25 cellular contexts compared by ENCODE assay signal in genomic region chr7:2657208-2657607, GRCh38. TPM values are rescaled to one million over a fixed set of nuclear protein-coding genes. Genes with fewer than 3 reads are reported as not detected.
DNase-seq lines count a peak whose midpoint lies in the region; ATAC-seq, FAIRE-seq and TF ChIP-seq lines count a peak whose summit lies in the region.
"Had no signal": no experiment of that assay in that cellular context is flagged by ENCODE, and none has a peak within 500 bp of the region (broad histone marks: within the 10 kb centered on the region; RNA-seq: fewer than 3 reads in every experiment).

No MANE protein-coding gene starts in this region.

- H3K79me2 ChIP-seq in GM12878 (ENCODE audit: control insufficient read depth, insufficient read depth, low read length): no peaks in the 10 kb centered on the region

- WGBS in GM12878 (ENCODE audit: insufficient coverage, insufficient replicate concordance, low lambda C conversion rate, missing lambda C conversion rate): 73% methylated on average over 2 of the region's 2 CpGs

- H3K27ac Mint-ChIP-seq in activated CD8-positive, alpha-beta T cell treated with anti-CD3 and anti-CD28 coated beads, Interleukin-2, amount 10 ng/mL, durations not matched to agents 7 days and 5 days: peak overlapping the region; percentile 11
- H3K27ac Mint-ChIP-seq in activated CD8-positive, alpha-beta T cell treated with anti-CD3 and anti-CD28 coated beads for 36 hours: no peak overlapping the region
- peak overlapping the region; percentile 14 for H3K27ac Mint-ChIP-seq in memory B cell
- H3K27ac Mint-ChIP-seq: CD8-positive, alpha-beta T cell; GM23338 had no signal

- no peak overlapping the region for H3K9ac ChIP-seq in GM12878 (ENCODE audit: control insufficient read depth, insufficient read depth, low read length)
- H3K9ac ChIP-seq: KMS-11 had no signal

- SMC1A ChIA-PET in GM12878 (lab: Charles Lee; ENCODE audit: uncharacterized antibody, unreplicated experiment): no interaction called here

- no peaks in the 10 kb centered on the region for H3K36me3 Mint-ChIP-seq in activated CD8-positive, alpha-beta T cell treated with anti-CD3 and anti-CD28 coated beads, Interleukin-2, amount 10 ng/mL, durations not matched to agents 7 days and 5 days (ENCODE audit: low read depth)
- peaks cover 3% of the 10 kb centered on the region for H3K36me3 Mint-ChIP-seq in activated CD8-positive, alpha-beta T cell treated with anti-CD3 and anti-CD28 coated beads for 36 hours (ENCODE audit: low read depth)
- peaks cover 8% of the 10 kb centered on the region for H3K36me3 Mint-ChIP-seq in memory B cell

- H3K27ac ChIP-seq in GM12878 (ENCODE audit: control insufficient read depth, insufficient read depth): no peak overlapping the region
- H3K27ac ChIP-seq in substantia nigra (ENCODE audit: low read depth, low read length, poor library complexity, severe bottlenecking): no peak overlapping the region
- H3K27ac ChIP-seq: 22Rv1, HL-60, KMS-11, SK-N-MC had no signal

- no peaks in the 10 kb centered on the region for H3K36me3 ChIP-seq in GM12878 (ENCODE audit: control insufficient read depth in 2 of 2, insufficient read depth in 2 of 2, low read length in 1 of 2)

- intact Hi-C loops in activated CD8-positive, alpha-beta T cell treated with anti-CD3 and anti-CD28 coated beads for 36 hours (cut with micrococcal nuclease): no loop called here
- intact Hi-C loops in GM12878 (cut with micrococcal nuclease; ENCODE audit: unreplicated experiment): no loop called here

- H3K27me3 Mint-ChIP-seq in activated CD8-positive, alpha-beta T cell treated with anti-CD3 and anti-CD28 coated beads, Interleukin-2, amount 10 ng/mL, durations not matched to agents 7 days and 5 days (ENCODE audit: low read depth): no peaks in the 10 kb centered on the region
- no peaks in the 10 kb centered on the region for H3K27me3 Mint-ChIP-seq in activated CD8-positive, alpha-beta T cell treated with anti-CD3 and anti-CD28 coated beads for 36 hours
- no peaks in the 10 kb centered on the region for H3K27me3 Mint-ChIP-seq in memory B cell

- no TSS peak for BruUV-seq in GM12878 (replicated peaks; lab: Mats Ljungman, UMichigan)

- CTCF ChIA-PET in activated CD8-positive, alpha-beta T cell treated with anti-CD3 and anti-CD28 coated beads, Interleukin-2, amount 10 ng/mL, durations not matched to agents 7 days and 5 days (lab: Charles Lee): interaction anchor here (0.9 to 1.7 kb wide), 3 partner anchors 12 to 189 kb away, joined by 3 to 6 read pairs (median 4); no protein-coding TSS in a partner anchor
- CTCF ChIA-PET in activated CD8-positive, alpha-beta T cell treated with anti-CD3 and anti-CD28 coated beads for 36 hours (lab: Charles Lee): interaction anchor here (1.5 to 2.2 kb wide), 2 partner anchors 14 to 55 kb away, joined by 3 to 10 read pairs; no protein-coding TSS in a partner anchor
- CTCF ChIA-PET in GM12878 (lab: Yijun Ruan, JAX): interaction anchor here (0.9 to 1.2 kb wide), 3 partner anchors 25 to 52 kb away, joined by 3 to 4 read pairs (median 4); partner anchors contain the start of gene TTYH3

- H2AFZ ChIP-seq in GM12878 (ENCODE audit: control insufficient read depth, low read depth, low read length): no peak overlapping the region
- H2AFZ ChIP-seq: GM23338 had no signal

- DNase-seq in activated CD8-positive, alpha-beta T cell treated with anti-CD3 and anti-CD28 coated beads, Interleukin-2, amount 10 ng/mL, durations not matched to agents 7 days and 5 days: no peak
- DNase-seq in activated CD8-positive, alpha-beta T cell treated with anti-CD3 and anti-CD28 coated beads for 36 hours: no peak
- DNase-seq in GM12878 (ENCODE audit: low read depth, low spot score) (no peak), memory B cell (ENCODE audit: low spot score in 2 of 2) (no peak), urothelium cell line (ENCODE audit: low spot score) (no peak), NCI-H146 (lab: John Stamatoyannopoulos, UW) (no peak), substantia nigra (lab: John Stamatoyannopoulos, UW) (no peak), NCI-H2081 (lab: John Stamatoyannopoulos, UW) (no peak)
- DNase-seq: ACHN; C1 segment of cervical spinal cord; CD8-positive, alpha-beta T cell; DND-41; NCI-H1105; NCI-H446 treated with DMSO at 0.1 percent for 48 hours; NCI-H526 treated with DMSO at 0.1 percent for 48 hours; PC-3; Right ventricle myocardium superior had no signal

- H3K4me2 ChIP-seq in GM12878 (ENCODE audit: control insufficient read depth, insufficient read depth): no peak overlapping the region
- H3K4me2 ChIP-seq: GM23338, KMS-11 had no signal

- TF ChIP-seq EP300 in GM12878 (IDR thresholded peaks at IDR 0.05; ENCODE audit: borderline replicate concordance in 1 of 2, control insufficient read depth in 1 of 2, low read depth in 2 of 2, low read length in 2 of 2): no peak

- TF ChIP-seq POLR2A in GM12878 (IDR thresholded peaks at IDR 0.05; ENCODE audit: low read depth, low read length): no peak

- H3K4me3 Mint-ChIP-seq in activated CD8-positive, alpha-beta T cell treated with anti-CD3 and anti-CD28 coated beads, Interleukin-2, amount 10 ng/mL, durations not matched to agents 7 days and 5 days: no peak overlapping the region
- no peak overlapping the region for H3K4me3 Mint-ChIP-seq in activated CD8-positive, alpha-beta T cell treated with anti-CD3 and anti-CD28 coated beads for 36 hours
- H3K4me3 Mint-ChIP-seq in memory B cell: no peak overlapping the region
- H3K4me3 Mint-ChIP-seq: CD8-positive, alpha-beta T cell; GM23338 had no signal

- ATAC-seq in activated CD8-positive, alpha-beta T cell treated with anti-CD3 and anti-CD28 coated beads, Interleukin-2, amount 10 ng/mL, durations not matched to agents 7 days and 5 days: no peak
- no peak for ATAC-seq in activated CD8-positive, alpha-beta T cell treated with anti-CD3 and anti-CD28 coated beads for 36 hours
- no peak for ATAC-seq in GM12878
- ATAC-seq in memory B cell (ENCODE audit: low read depth): no peak
- ATAC-seq: CD8-positive, alpha-beta T cell; GM23338; PC-3 had no signal

- no peak for TF ChIP-seq CTCF in activated CD8-positive, alpha-beta T cell treated with anti-CD3 and anti-CD28 coated beads for 36 hours (IDR thresholded peaks at IDR 0.05)
- no peak for TF ChIP-seq CTCF in GM12878 (IDR thresholded peaks at IDR 0.05 in 2 of 3, conservative IDR thresholded peaks at IDR 0.05 in 1 of 3; ENCODE audit: control insufficient read depth in 2 of 3, extremely low read depth in 1 of 3, insufficient read depth in 1 of 3, low read depth in 3 of 3, low read length in 3 of 3)

- no peaks in the 10 kb centered on the region for H3K9me3 Mint-ChIP-seq in activated CD8-positive, alpha-beta T cell treated with anti-CD3 and anti-CD28 coated beads, Interleukin-2, amount 10 ng/mL, durations not matched to agents 7 days and 5 days (ENCODE audit: insufficient read depth)
- no peaks in the 10 kb centered on the region for H3K9me3 Mint-ChIP-seq in activated CD8-positive, alpha-beta T cell treated with anti-CD3 and anti-CD28 coated beads for 36 hours
- H3K9me3 Mint-ChIP-seq in memory B cell: no peaks in the 10 kb centered on the region
- H3K9me3 Mint-ChIP-seq: CD8-positive, alpha-beta T cell; GM23338 had no signal

- FAIRE-seq in GM12878 (lab: Jason Lieb, UNC) (no peak), urothelium cell line (lab: Jason Lieb, UNC) (peak; percentile 100)
- FAIRE-seq: GM18507 had no signal

- RAD21 ChIA-PET in GM12878 (lab: Charles Lee; ENCODE audit: unreplicated experiment): interaction anchor here (0.7 kb wide), 1 partner anchor 48 kb away, joined by 3 read pairs; no protein-coding TSS in a partner anchor

- H3K9me3 ChIP-seq in GM12878 (replicated peaks; ENCODE audit: control insufficient read depth, insufficient read depth, low read length): no peaks in the 10 kb centered on the region
- H3K9me3 ChIP-seq: HAP-1 had no signal

- POLR2A ChIA-PET in activated CD8-positive, alpha-beta T cell treated with anti-CD3 and anti-CD28 coated beads, Interleukin-2, amount 10 ng/mL, durations not matched to agents 7 days and 5 days (lab: Charles Lee): no interaction called here
- POLR2A ChIA-PET in activated CD8-positive, alpha-beta T cell treated with anti-CD3 and anti-CD28 coated beads for 36 hours (lab: Charles Lee): interaction anchor here (1.2 kb wide), 1 partner anchor 11 kb away, joined by 3 read pairs; no protein-coding TSS in a partner anchor
- POLR2A ChIA-PET in GM12878 (lab: Charles Lee): no interaction called here

- H4K20me1 ChIP-seq in GM12878 (ENCODE audit: control insufficient read depth, insufficient read depth): no peaks in the 10 kb centered on the region

- in situ Hi-C loops in GM12878 (cut with MboI): no loop called here

- H3K4me3 ChIP-seq in GM12878: no peak overlapping the region
- H3K4me3 ChIP-seq: GM23338, HAP-1, SK-N-MC had no signal

- TF ChIP-seq RAD21 in GM12878 (IDR thresholded peaks at IDR 0.05; ENCODE audit: insufficient read depth, low read depth, low read length): no peak

- no peaks in the 10 kb centered on the region for H3K27me3 ChIP-seq in GM12878 (replicated peaks in 1 of 2; ENCODE audit: control insufficient read depth in 2 of 2, insufficient read depth in 2 of 2, low read length in 1 of 2)

- H3K4me1 Mint-ChIP-seq in activated CD8-positive, alpha-beta T cell treated with anti-CD3 and anti-CD28 coated beads, Interleukin-2, amount 10 ng/mL, durations not matched to agents 7 days and 5 days (ENCODE audit: low read depth): peaks cover 6% of the 10 kb centered on the region
- no peaks in the 10 kb centered on the region for H3K4me1 Mint-ChIP-seq in activated CD8-positive, alpha-beta T cell treated with anti-CD3 and anti-CD28 coated beads for 36 hours (ENCODE audit: low read depth)
- peaks cover 7% of the 10 kb centered on the region for H3K4me1 Mint-ChIP-seq in memory B cell
- H3K4me1 Mint-ChIP-seq: GM23338 had no signal

- no peaks in the 10 kb centered on the region for H3K4me1 ChIP-seq in GM12878 (ENCODE audit: control insufficient read depth, insufficient read depth, low read length)

RNA-seq across cellular contexts. Expression of gene TTYH3, which starts 25.4 kb away (rescaled TPM):
- 10 to 100 TPM; 37.0 to 37.7 TPM for total RNA-seq in activated CD8-positive, alpha-beta T cell treated with anti-CD3 and anti-CD28 coated beads, Interleukin-2, amount 10 ng/mL, durations not matched to agents 7 days and 5 days
- total RNA-seq in activated CD8-positive, alpha-beta T cell treated with anti-CD3 and anti-CD28 coated beads for 36 hours: 10 to 100 TPM; 30.3 to 32.3 TPM
- total RNA-seq in GM12878 (2013; cell fraction: nucleolus; rRNA removed): 56.1 and 58.5 TPM in 2 replicates
- total RNA-seq in GM12878 (2014; rRNA removed): 10.2 and 10.8 TPM in 2 replicates
- total RNA-seq in GM12878 (2014; rRNA removed; fragmentation: Illumina TruSeq; extraction: Trizol): 5.0 and 5.2 TPM in 2 replicates
- total RNA-seq in GM12878 (2021): 67.2 and 71.4 TPM in 2 replicates
- 5.5 TPM for polyA plus RNA-seq in GM12878 (2011; ENCODE audit: low read depth)
- 3.9 and 9.9 TPM in 2 replicates for polyA plus RNA-seq in GM12878 (2011; rRNA removed)
- 14.4 and 19.9 TPM in 2 replicates for polyA plus RNA-seq in GM12878 (2011; cell fraction: cytosol; rRNA removed)
- polyA plus RNA-seq in GM12878 (2011; cell fraction: nucleus; rRNA removed): 66.5 and 82.0 TPM in 2 replicates
- 23.5 and 23.7 TPM in 2 replicates for polyA plus RNA-seq in GM12878 (2012)
- 3.0 and 10.1 TPM in 2 replicates for polyA plus RNA-seq in GM12878 (2014; fragmentation: Illumina TruSeq; extraction: Trizol)
- polyA plus RNA-seq in GM12878 (2014; fragmentation: Nextera tagmentation; extraction: Ambion mirVana): under 1 TPM; 0.79 to 0.95 TPM
- polyA plus RNA-seq in GM12878 (2014; rRNA removed): 33.1 and 44.3 TPM in 2 replicates
- polyA plus RNA-seq in GM12878 (2016; fragmentation: Nextera tagmentation; extraction: Ambion mirVana): 10 to 100 TPM; 11.2 to 25.1 TPM
- polyA minus RNA-seq in GM12878 (2011; rRNA and poly(A)+ RNA removed): 11.3 and 25.5 TPM in 2 replicates
- polyA minus RNA-seq in GM12878 (2011; cell fraction: cytosol; rRNA and poly(A)+ RNA removed): 24.1 and 26.2 TPM in 2 replicates
- polyA minus RNA-seq in GM12878 (2011; cell fraction: nucleus; rRNA and poly(A)+ RNA removed): 14.9 and 31.8 TPM in 2 replicates

RNA-seq across cellular contexts. Expression of gene AMZ1, which starts 30.8 kb away (rescaled TPM):
- total RNA-seq in activated CD8-positive, alpha-beta T cell treated with anti-CD3 and anti-CD28 coated beads, Interleukin-2, amount 10 ng/mL, durations not matched to agents 7 days and 5 days: not detected
- total RNA-seq in activated CD8-positive, alpha-beta T cell treated with anti-CD3 and anti-CD28 coated beads for 36 hours: under 1 TPM; 0.11 to 0.14 TPM
- total RNA-seq in GM12878 (2013; cell fraction: nucleolus; rRNA removed): 5.4 and 6.5 TPM in 2 replicates
- total RNA-seq in GM12878 (2014; rRNA removed) (0.62 and 1.1 TPM in 2 replicates), GM12878 (2014; rRNA removed; fragmentation: Illumina TruSeq; extraction: Trizol) (0.60 and 0.67 TPM in 2 replicates), GM12878 (2021) (1.2 and 1.4 TPM in 2 replicates)
- polyA plus RNA-seq in GM12878 (2011; ENCODE audit: low read depth): 0.16 TPM
- polyA plus RNA-seq in GM12878 (2011; rRNA removed) (0.95 TPM in 2 replicates), GM12878 (2014; fragmentation: Illumina TruSeq; extraction: Trizol) (0.33 and 0.59 TPM in 2 replicates), GM12878 (2014; fragmentation: Nextera tagmentation; extraction: Ambion mirVana) (under 1 TPM; 0.02 to 0.11 TPM), GM12878 (2014; rRNA removed) (0.72 and 0.77 TPM in 2 replicates), GM12878 (2016; fragmentation: Nextera tagmentation; extraction: Ambion mirVana) (1 to 10 TPM; 1.5 to 2.0 TPM)
- 1.1 and 1.5 TPM in 2 replicates for polyA plus RNA-seq in GM12878 (2011; cell fraction: cytosol; rRNA removed)
- 3.1 and 4.2 TPM in 2 replicates for polyA plus RNA-seq in GM12878 (2011; cell fraction: nucleus; rRNA removed)
- polyA plus RNA-seq in GM12878 (2012): 0.30 and 0.52 TPM in 2 replicates
- 2.6 and 4.7 TPM in 2 replicates for polyA minus RNA-seq in GM12878 (2011; rRNA and poly(A)+ RNA removed)
- 0.67 and 1.5 TPM in 2 replicates for polyA minus RNA-seq in GM12878 (2011; cell fraction: cytosol; rRNA and poly(A)+ RNA removed)
- 2.2 and 5.6 TPM in 2 replicates for polyA minus RNA-seq in GM12878 (2011; cell fraction: nucleus; rRNA and poly(A)+ RNA removed)
- total RNA-seq: HT-29, PC-3 had no signal
